In the genomic region with DNA sequence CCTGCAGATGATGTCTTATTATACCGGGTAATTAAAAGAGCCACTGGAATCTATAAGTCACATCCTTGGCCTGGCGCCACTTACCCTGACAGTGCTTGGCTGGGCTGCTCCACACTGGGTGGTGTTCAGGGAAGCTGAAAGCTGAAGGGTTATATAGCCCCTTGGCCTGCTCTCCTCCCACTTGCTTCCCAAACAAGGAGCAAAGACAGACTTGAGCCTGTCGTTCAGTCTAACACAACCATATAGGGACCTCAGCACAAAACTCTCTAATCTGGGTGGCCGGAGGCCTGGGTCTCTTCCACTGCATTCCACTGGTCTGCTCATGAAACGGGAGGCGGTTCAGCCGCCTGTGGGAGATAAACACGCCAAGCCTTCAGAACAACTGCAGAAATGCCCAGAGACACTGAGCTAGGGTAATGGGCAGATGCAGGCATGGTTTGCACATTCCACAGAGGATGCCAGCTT, we compare ENCODE assay signal across 8 cellular contexts. TPM values are rescaled to one million over a fixed set of nuclear protein-coding genes. Genes with fewer than 3 reads are reported as not detected.
DNase-seq lines count a peak whose midpoint lies in the region; ATAC-seq and TF ChIP-seq lines count a peak whose summit lies in the region.

A gene (minus strand): TSS at position 127 of the 465 bp plus-strand sequence. CDS start 3,843 bp downstream, outside the sequence.

- no peak within 1 kb of the TSS; the same call in 1 of the 2 replicates for H3K4me3 ChIP-seq in BLaER1
- H3K4me3 ChIP-seq in parathyroid adenoma (ENCODE audit: low read depth, low read length), result peak within 1 kb of the TSS; percentile 21

- peaks cover 2% of the 10 kb centered on the region for H3K4me1 Mint-ChIP-seq in activated CD8-positive, alpha-beta T cell treated with anti-CD3 and anti-CD28 coated beads, Interleukin-2, amount 10 ng/mL, durations not matched to agents 7 days and 5 days (ENCODE audit: low read depth)
- no peaks in the 10 kb centered on the region for H3K4me1 Mint-ChIP-seq in Calu3 (ENCODE audit: low read depth, unreplicated experiment)

- CTCF ChIA-PET in activated CD8-positive, alpha-beta T cell treated with anti-CD3 and anti-CD28 coated beads, Interleukin-2, amount 10 ng/mL, durations not matched to agents 7 days and 5 days (lab: Charles Lee), result interaction anchor here (2.6 kb wide), 1 partner anchor 9 kb away, joined by 8 read pairs; no protein-coding TSS in a partner anchor
- CTCF ChIA-PET in Calu3 (lab: Charles Lee), result no interaction called here

- H3K36me3 Mint-ChIP-seq in activated CD8-positive, alpha-beta T cell treated with anti-CD3 and anti-CD28 coated beads, Interleukin-2, amount 10 ng/mL, durations not matched to agents 7 days and 5 days (ENCODE audit: low read depth), result peaks cover 13% of the 10 kb centered on the region
- no peaks in the 10 kb centered on the region for H3K36me3 Mint-ChIP-seq in Calu3 (ENCODE audit: insufficient read depth, unreplicated experiment)

- intact Hi-C loops in Right ventricle myocardium inferior (cut with DNase I) (no loop called here), Calu3 (cut with micrococcal nuclease; ENCODE audit: unreplicated experiment) (no loop called here)

- no peaks in the 10 kb centered on the region for H3K36me3 ChIP-seq in BLaER1
- H3K36me3 ChIP-seq in parathyroid adenoma (ENCODE audit: control insufficient read depth, insufficient read depth, low read length), result no peaks in the 10 kb centered on the region

- H3K4me3 Mint-ChIP-seq in activated CD8-positive, alpha-beta T cell treated with anti-CD3 and anti-CD28 coated beads, Interleukin-2, amount 10 ng/mL, durations not matched to agents 7 days and 5 days, result no peak within 1 kb of the TSS
- no peak within 1 kb of the TSS for H3K4me3 Mint-ChIP-seq in Calu3 (ENCODE audit: low read depth, unreplicated experiment)

- no peaks in the 10 kb centered on the region for H3K9me3 ChIP-seq in BLaER1
- no peaks in the 10 kb centered on the region for H3K9me3 ChIP-seq in parathyroid adenoma (ENCODE audit: control insufficient read depth, low read length)

- no peak for ATAC-seq in activated CD8-positive, alpha-beta T cell treated with anti-CD3 and anti-CD28 coated beads, Interleukin-2, amount 10 ng/mL, durations not matched to agents 7 days and 5 days
- peak; percentile 32 for ATAC-seq in Right ventricle myocardium inferior
- no peak for ATAC-seq in GM19452 (IDR thresholded peaks at IDR 0.05; ENCODE audit: unreplicated experiment)

- H3K79me2 ChIP-seq in parathyroid adenoma, result no peaks in the 10 kb centered on the region

- H3K9me3 Mint-ChIP-seq in activated CD8-positive, alpha-beta T cell treated with anti-CD3 and anti-CD28 coated beads, Interleukin-2, amount 10 ng/mL, durations not matched to agents 7 days and 5 days (ENCODE audit: insufficient read depth), result peaks cover 3% of the 10 kb centered on the region
- H3K9me3 Mint-ChIP-seq in Calu3 (ENCODE audit: low read depth, unreplicated experiment), result no peaks in the 10 kb centered on the region

- H3K27ac ChIP-seq in BLaER1 (no peak within 1 kb of the TSS), parathyroid adenoma (peak within 1 kb of the TSS; percentile 57)

- H3K27ac Mint-ChIP-seq in activated CD8-positive, alpha-beta T cell treated with anti-CD3 and anti-CD28 coated beads, Interleukin-2, amount 10 ng/mL, durations not matched to agents 7 days and 5 days, result no peak within 1 kb of the TSS
- no peak within 1 kb of the TSS for H3K27ac Mint-ChIP-seq in Calu3 (ENCODE audit: unreplicated experiment)

- no peak for DNase-seq in activated CD8-positive, alpha-beta T cell treated with anti-CD3 and anti-CD28 coated beads, Interleukin-2, amount 10 ng/mL, durations not matched to agents 7 days and 5 days
- DNase-seq in Right ventricle myocardium inferior (ENCODE audit: missing footprints), result peak; percentile 69
- DNase-seq in COR-L47 (lab: John Stamatoyannopoulos, UW), result no peak
- DNase-seq in Calu3, result no peak
- DNase-seq in stimulated activated CD4-positive, alpha-beta T cell treated with anti-CD3 and anti-CD28 coated beads, Interleukin-1b, Interleukin-23, amount 100 ng/mL, for 48 hours, result no peak

- TF ChIP-seq CTCF in parathyroid adenoma (IDR thresholded peaks at IDR 0.05) (no peak), Calu3 (IDR thresholded peaks at IDR 0.05; ENCODE audit: unreplicated experiment) (no peak)

- no peak within 1 kb of the TSS for H3K9ac ChIP-seq in BLaER1
- no peak within 1 kb of the TSS for H3K9ac ChIP-seq in parathyroid adenoma

- H3K4me2 ChIP-seq in BLaER1 (peak within 1 kb of the TSS; percentile 64), parathyroid adenoma (ENCODE audit: low read length) (no peak within 1 kb of the TSS)

- H3K4me1 ChIP-seq in BLaER1 (peaks cover 24% of the 10 kb centered on the region), parathyroid adenoma (peaks cover 4% of the 10 kb centered on the region)

- no peaks in the 10 kb centered on the region for H3K27me3 Mint-ChIP-seq in activated CD8-positive, alpha-beta T cell treated with anti-CD3 and anti-CD28 coated beads, Interleukin-2, amount 10 ng/mL, durations not matched to agents 7 days and 5 days (ENCODE audit: low read depth)
- H3K27me3 Mint-ChIP-seq in Calu3 (ENCODE audit: unreplicated experiment), result no peaks in the 10 kb centered on the region

- H3K27me3 ChIP-seq in BLaER1 (no peaks in the 10 kb centered on the region), parathyroid adenoma (ENCODE audit: control insufficient read depth, insufficient read depth, low read length) (no peaks in the 10 kb centered on the region)

- no peaks in the 10 kb centered on the region for H4K20me1 ChIP-seq in BLaER1

- POLR2A ChIA-PET in activated CD8-positive, alpha-beta T cell treated with anti-CD3 and anti-CD28 coated beads, Interleukin-2, amount 10 ng/mL, durations not matched to agents 7 days and 5 days (lab: Charles Lee), result no interaction called here

- no TSS peak for BruUV-seq in Calu3 (replicated peaks; lab: Mats Ljungman, UMichigan)

- peak within 1 kb of the TSS; percentile 23 for H2AFZ ChIP-seq in parathyroid adenoma

RNA-seq across cellular contexts. Expression of the gene that starts here (rescaled TPM):
- 10 to 100 TPM; 12.9 to 15.0 TPM for total RNA-seq in activated CD8-positive, alpha-beta T cell treated with anti-CD3 and anti-CD28 coated beads, Interleukin-2, amount 10 ng/mL, durations not matched to agents 7 days and 5 days
- total RNA-seq in Right ventricle myocardium inferior, result 75.2 TPM
- 1.0 and 1.1 TPM in 2 replicates for total RNA-seq in Calu3 (2022)
